In genomic region chr2:25894135-25894830, GRCh38 we compare ENCODE assay signal across 9 cellular contexts. TPM values are rescaled to one million over a fixed set of nuclear protein-coding genes. Genes with fewer than 3 reads are reported as not detected.
A peak's percentile ranks its signal among the peaks of the same experiment; 100 is the strongest.
DNase-seq lines count a peak whose midpoint lies in the region; ATAC-seq and TF ChIP-seq lines count a peak whose summit lies in the region.
"Had no signal": no experiment of that assay in that cellular context is flagged by ENCODE, and none has a peak within 500 bp of the region (broad histone marks: within the 10 kb centered on the region; RNA-seq: fewer than 3 reads in every experiment).

No MANE protein-coding gene starts in this region.

- 65 to 79% (median 71%) methylated on average over 7 to 8 of the region's 8 CpGs for WGBS in heart left ventricle, 4 donors
- 71% methylated on average over 8 of the region's 8 CpGs for WGBS in right cardiac atrium
- whole genome bisulfite sequencing in transverse colon (ENCODE audit: low coverage in 1 of 2), 2 donors, result 62 to 69% methylated on average over 7 to 8 of the region's 8 CpGs

- DNase-seq in heart left ventricle (peak in 3 of 5 donors; percentile 20 to 35 (median 34)), Right ventricle myocardium inferior (ENCODE audit: missing footprints) (no peak), astrocyte of the cerebellum (ENCODE audit: low read depth) (peak; percentile 53), right cardiac atrium (peak; percentile 22 to 74 (median 64)), transverse colon (peak; percentile 29), type B pancreatic cell (ENCODE audit: extremely low spot score, unreplicated experiment) (no peak), AML-193 (lab: John Stamatoyannopoulos, UW) (no peak)
- DNase-seq: NCI-H1092 treated with DMSO at 0.1 percent for 48 hours had no signal

- no peaks in the 10 kb centered on the region for H3K36me3 Mint-ChIP-seq in type B pancreatic cell

- H3K27ac ChIP-seq in heart left ventricle (no peak overlapping the region), right cardiac atrium (ENCODE audit: low read length) (no peak overlapping the region), transverse colon (no peak overlapping the region)

- peaks cover 9% of the 10 kb centered on the region for H3K4me1 Mint-ChIP-seq in type B pancreatic cell (ENCODE audit: unreplicated experiment)

- no peak for TF ChIP-seq POLR2A in heart left ventricle (IDR thresholded peaks at IDR 0.05)
- no peak for TF ChIP-seq POLR2A in transverse colon (IDR thresholded peaks at IDR 0.05)

- no peak overlapping the region for H3K27ac Mint-ChIP-seq in type B pancreatic cell

- no peaks in the 10 kb centered on the region for H3K4me1 ChIP-seq in heart left ventricle
- no peaks in the 10 kb centered on the region for H3K4me1 ChIP-seq in right cardiac atrium (ENCODE audit: control insufficient read depth, insufficient read depth, low read length)
- no peaks in the 10 kb centered on the region for H3K4me1 ChIP-seq in transverse colon

- in situ Hi-C loops in astrocyte of the cerebellum (cut with HindIII; ENCODE audit: low sequenced_read_pairs) (no loop called here), transverse colon (cut with MboI; ENCODE audit: low pct_ligation_motif_present in 1 of 4, low pct_unique_long_range_greater_than_20kb in 1 of 4, low sequenced_read_pairs in 3 of 4) (no loop called here)

- H3K36me3 ChIP-seq in heart left ventricle, result no peaks in the 10 kb centered on the region
- H3K36me3 ChIP-seq in transverse colon, result no peaks in the 10 kb centered on the region

- TF ChIP-seq EP300 in transverse colon (IDR thresholded peaks at IDR 0.05; ENCODE audit: low read depth), result no peak

- H3K9me3 Mint-ChIP-seq in type B pancreatic cell, result peaks cover 4% of the 10 kb centered on the region

- no peak overlapping the region for H3K4me3 Mint-ChIP-seq in type B pancreatic cell

- H3K27me3 ChIP-seq in heart left ventricle (no peaks in the 10 kb centered on the region), right cardiac atrium (ENCODE audit: control insufficient read depth, insufficient read depth) (no peaks in the 10 kb centered on the region), transverse colon (no peaks in the 10 kb centered on the region)

- no peaks in the 10 kb centered on the region for H3K27me3 Mint-ChIP-seq in type B pancreatic cell

- no peaks in the 10 kb centered on the region for H3K9me3 ChIP-seq in heart left ventricle
- H3K9me3 ChIP-seq in right cardiac atrium (ENCODE audit: control insufficient read depth, low read length), result no peaks in the 10 kb centered on the region
- no peaks in the 10 kb centered on the region for H3K9me3 ChIP-seq in transverse colon

- H3K4me3 ChIP-seq in heart left ventricle (no peak overlapping the region), astrocyte of the cerebellum (ENCODE audit: low read depth, low read length) (no peak overlapping the region), right cardiac atrium (ENCODE audit: low read length) (no peak overlapping the region), transverse colon (no peak overlapping the region)

- ATAC-seq in heart left ventricle (no peak), Right ventricle myocardium inferior (no peak), right cardiac atrium (no peak), GM18909 (IDR thresholded peaks at IDR 0.05; ENCODE audit: poor library complexity, unreplicated experiment) (no peak)

- TF ChIP-seq CTCF in heart left ventricle (IDR thresholded peaks at IDR 0.05), result no peak
- TF ChIP-seq CTCF in astrocyte of the cerebellum (IDR thresholded peaks at IDR 0.05; ENCODE audit: low read depth, low read length, missing control alignments), result no peak
- TF ChIP-seq CTCF in transverse colon (IDR thresholded peaks at IDR 0.05), result no peak
- TF ChIP-seq CTCF in type B pancreatic cell (conservative IDR thresholded peaks at IDR 0.05), result no peak

- intact Hi-C loops in heart left ventricle (cut with DNase I) (no loop called here), Right ventricle myocardium inferior (cut with DNase I) (no loop called here), right cardiac atrium (cut with DNase I) (no loop called here), transverse colon (cut with DNase I; ENCODE audit: low total_unique reads) (no loop called here)

RNA-seq across cellular contexts. Expression of gene ASXL2, which starts 16.0 kb away (rescaled TPM):
- total RNA-seq in heart left ventricle (10 to 100 TPM; 19.2 to 35.3 (median 30.3) TPM), Right ventricle myocardium inferior (21.7 TPM), right cardiac atrium (10 to 100 TPM; 18.9 to 27.2 (median 23.5) TPM), transverse colon (10 to 100 TPM; 17.3 to 36.6 (median 23.3) TPM), type B pancreatic cell (ENCODE audit: low replicate concordance) (29.2 and 32.3 TPM in 2 replicates)
- polyA plus RNA-seq in heart left ventricle (1 to 10 TPM; 1.9 to 7.0 TPM), right cardiac atrium (3.0 TPM)

Comparison
In these comparisons a context has a peak if more than half of its experiments do, and no peak if none do; other contexts are left out.
1. DNase-seq: peak in heart left ventricle (3 of 5), astrocyte of the cerebellum (single experiment), right cardiac atrium (3 of 3) and transverse colon (single experiment); none in Right ventricle myocardium inferior (single experiment), type B pancreatic cell (single experiment) and AML-193 (0 of 2).